In the genomic region with DNA sequence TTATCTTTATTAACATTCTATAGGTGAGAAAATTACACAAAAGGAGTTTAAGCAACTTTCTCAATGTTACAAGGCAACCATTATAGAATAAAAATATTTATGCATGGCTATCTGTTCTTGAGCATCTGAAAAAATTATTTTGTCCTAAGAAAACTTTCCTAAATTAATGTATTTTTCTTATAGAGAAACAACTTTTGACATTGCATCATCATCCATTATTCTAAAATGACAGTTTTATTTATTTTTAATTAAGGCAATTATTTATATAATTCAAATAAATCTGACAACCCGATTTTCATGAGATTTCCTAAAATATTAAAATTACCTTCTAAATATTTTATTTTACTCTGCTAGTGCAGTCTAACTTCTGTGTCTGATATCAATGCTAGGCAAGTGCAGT, we compare ENCODE assay signal across 7 cellular contexts. TPM values are rescaled to one million over a fixed set of nuclear protein-coding genes. Genes with fewer than 3 reads are reported as not detected.
"Had no signal": no experiment of that assay in that cellular context is flagged by ENCODE, and none has a peak within 500 bp of the region (broad histone marks: within the 10 kb centered on the region; RNA-seq: fewer than 3 reads in every experiment).

No MANE protein-coding gene starts in this region.

- H3K4me2 ChIP-seq: KMS-11 had no signal

- DNase-seq: IMR-90, KBM-7 had no signal

- FAIRE-seq: HepG2, HTR-8/SVneo had no signal

- ATAC-seq: HepG2 had no signal

- H3K9ac ChIP-seq: KMS-11 had no signal

- H3K27ac ChIP-seq: HL-60, KMS-11 had no signal

RNA-seq across cellular contexts. Expression of a gene that starts 4.8 kb away (rescaled TPM):
- total RNA-seq: HepG2, IMR-90 had no signal
- polyA plus RNA-seq: HepG2, IgD-negative memory B cell, IMR-90 had no signal
